8 cellular contexts compared by ENCODE assay signal in genomic region chr4:4541661-4542570, GRCh38. TPM values are rescaled to one million over a fixed set of nuclear protein-coding genes. Genes with fewer than 3 reads are reported as not detected.
A peak's percentile ranks its signal among the peaks of the same experiment; 100 is the strongest.
DNase-seq lines count a peak whose midpoint lies in the region; TF ChIP-seq lines count a peak whose summit lies in the region.

Gene STX18 (minus strand): TSS chr4:4542048. CDS start chr4:4541964, 84 bp downstream.

- peak within 1 kb of the TSS; percentile 98 for H3K18ac ChIP-seq in H9 (ENCODE audit: insufficient read length, low read depth, low read length)

- H3K27me3 Mint-ChIP-seq in H9 (ENCODE audit: low read depth): no peaks in the 10 kb centered on the region

- H3K23me2 ChIP-seq in H9 (ENCODE audit: insufficient read length, low read depth, low read length, poor library complexity, severe bottlenecking): peaks cover 9% of the 10 kb centered on the region

- H3K4me1 ChIP-seq in H9 (ENCODE audit: insufficient read depth, low read length): no peaks in the 10 kb centered on the region
- H3K4me1 ChIP-seq in SJSA1 (replicated peaks): peaks cover 17% of the 10 kb centered on the region
- peaks cover 23% of the 10 kb centered on the region for H3K4me1 ChIP-seq in neuron (ENCODE audit: insufficient read depth, low read length)

- no peak within 1 kb of the TSS for H4K91ac ChIP-seq in H9 (ENCODE audit: insufficient read length, low read depth, low read length)

- no peak within 1 kb of the TSS for H3K4ac ChIP-seq in H9 (ENCODE audit: low read depth, low read length)

- H3K4me3 ChIP-seq in MG63 (peak within 1 kb of the TSS; percentile 92), SJSA1 (peak within 1 kb of the TSS; percentile 94), neuron (ENCODE audit: low read length) (peak within 1 kb of the TSS; percentile 64)

- peaks cover 5 to 18% (median 16%) of the 10 kb centered on the region in 3 experiments; a peak in 6 of 7 replicates for H3K36me3 Mint-ChIP-seq in H9 (ENCODE audit: insufficient read depth in 1 of 3, low read depth in 3 of 3)

- no CpG with 5 or more reads among the region's 76 CpGs for WGBS in H9 (ENCODE audit: extremely low coverage, insufficient read length, low lambda C conversion rate)

- no peak within 1 kb of the TSS for H2BK12ac ChIP-seq in H9 (ENCODE audit: insufficient read length, low read depth, low read length)

- H3K27ac Mint-ChIP-seq in H9: peak within 1 kb of the TSS; percentile 95 to 98 (median 96)

- H3K4me1 Mint-ChIP-seq in H9: peaks cover 11 to 19% of the 10 kb centered on the region in 2 experiments

- H2AK5ac ChIP-seq in H9 (ENCODE audit: insufficient read length, low read length): no peak within 1 kb of the TSS

- H4K5ac ChIP-seq in H9 (ENCODE audit: insufficient read length, low read depth, low read length): no peak within 1 kb of the TSS

- H3K27ac ChIP-seq in H9 (ENCODE audit: insufficient read length, low read depth, low read length) (peak within 1 kb of the TSS; percentile 57), SJSA1 (peak within 1 kb of the TSS; percentile 90)

- no peak within 1 kb of the TSS for H2BK20ac ChIP-seq in H9 (ENCODE audit: low read depth, low read length, poor library complexity, severe bottlenecking)

- no peak within 1 kb of the TSS for H2BK5ac ChIP-seq in H9 (ENCODE audit: insufficient read length, low read length)

- H4K20me1 ChIP-seq in H9 (ENCODE audit: control insufficient read depth, insufficient read depth, insufficient read length): no peaks in the 10 kb centered on the region

- no peak within 1 kb of the TSS for H3T11ph ChIP-seq in H9 (ENCODE audit: low read length)

- no peaks in the 10 kb centered on the region for H3K36me3 ChIP-seq in MG63
- H3K36me3 ChIP-seq in SJSA1: peaks cover 5% of the 10 kb centered on the region
- H3K36me3 ChIP-seq in neuron (ENCODE audit: insufficient read depth, low read length): peaks cover 4% of the 10 kb centered on the region

- peak within 1 kb of the TSS; percentile 98 for H3K4me3 Mint-ChIP-seq in H9

- H3K9me3 Mint-ChIP-seq in H9: no peaks in the 10 kb centered on the region

- H3K9me3 ChIP-seq in H9 (ENCODE audit: control insufficient read depth, low read depth, low read length) (no peaks in the 10 kb centered on the region), MG63 (no peaks in the 10 kb centered on the region), SJSA1 (replicated peaks) (no peaks in the 10 kb centered on the region), neuron (ENCODE audit: low read length) (no peaks in the 10 kb centered on the region)

- H3K4me2 ChIP-seq in H9 (ENCODE audit: insufficient read depth, insufficient read length, low read length): peak within 1 kb of the TSS; percentile 88

- peak within 1 kb of the TSS; percentile 95 for H3K9ac ChIP-seq in H9 (ENCODE audit: extremely low read depth, insufficient read length, low read length)

- no peak for TF ChIP-seq CTCF in H9 (conservative IDR thresholded peaks at IDR 0.05)
- no peak for TF ChIP-seq CTCF in subcutaneous adipose tissue (IDR thresholded peaks at IDR 0.05; ENCODE audit: low read depth)

- no peak within 1 kb of the TSS for H4K8ac ChIP-seq in H9 (replicated peaks; ENCODE audit: insufficient read length, low read depth, low read length)

- peak within 1 kb of the TSS; percentile 24; the same call in 1 of the 2 replicates for H2BK15ac ChIP-seq in H9 (ENCODE audit: low read depth, low read length)

- DNase-seq in GF-D8 (lab: John Stamatoyannopoulos, UW) (peak; percentile 37), H9 (peak; percentile 88), MG63 (peak; percentile 78), SJSA1 (ENCODE audit: low read depth in 1 of 2, low spot score in 2 of 2) (peak; percentile 85 to 88), foreskin melanocyte (peak; percentile 73)
- DNase-seq in activated naive CD4-positive, alpha-beta T cell (lab: John Stamatoyannopoulos, UW): peak; percentile 72 to 85 (median 77)

- H3K27me3 ChIP-seq in H9 (ENCODE audit: insufficient read depth, low read length) (no peaks in the 10 kb centered on the region), MG63 (no peaks in the 10 kb centered on the region), SJSA1 (replicated peaks) (no peaks in the 10 kb centered on the region), neuron (ENCODE audit: insufficient read depth, low read length) (no peaks in the 10 kb centered on the region)

- peaks cover 9% of the 10 kb centered on the region for H3K79me1 ChIP-seq in H9 (ENCODE audit: insufficient read depth, low read depth, low read length, poor library complexity, severe bottlenecking)

- peaks cover 10% of the 10 kb centered on the region; the same call in 1 of the 2 replicates for H3K79me2 ChIP-seq in H9 (ENCODE audit: insufficient read depth, low read length)

- H3K56ac ChIP-seq in H9 (ENCODE audit: insufficient read length, low read depth, low read length): peak within 1 kb of the TSS; percentile 35

- H3K14ac ChIP-seq in H9 (ENCODE audit: insufficient read depth, low read length): peak within 1 kb of the TSS; percentile 98

- H2AFZ ChIP-seq in H9 (ENCODE audit: low read length): no peak within 1 kb of the TSS
- peak within 1 kb of the TSS; percentile 91 for H2AFZ ChIP-seq in neuron (ENCODE audit: low read depth, low read length)

- H3K23ac ChIP-seq in H9 (ENCODE audit: insufficient read length, low read depth, low read length): no peak within 1 kb of the TSS

- no peak within 1 kb of the TSS for H2BK120ac ChIP-seq in H9 (ENCODE audit: low read depth, low read length, poor library complexity, severe bottlenecking)

RNA-seq across cellular contexts. Expression of gene STX18, which starts in this region (rescaled TPM):
- total RNA-seq in H9 (2021): 20.9 and 23.5 TPM in 2 replicates
- total RNA-seq in MG63 (2014; rRNA removed; shearing (Covaris generic); ENCODE audit: low replicate concordance): 20.2 and 38.3 TPM in 2 replicates
- 42.5 and 71.4 TPM in 2 replicates for total RNA-seq in SJSA1 (2014; rRNA removed; shearing (Covaris generic))
- total RNA-seq in subcutaneous adipose tissue: 10 to 100 TPM; 17.0 to 29.2 (median 21.6) TPM

Comparison
In these comparisons a context has a peak if more than half of its experiments do, and no peak if none do; other contexts are left out.
1. Peak in every context shown above with its lines: DNase-seq, H3K4me3 ChIP-seq and H3K27ac ChIP-seq.
2. DNase-seq: peak in every context shown above with its lines; median percentile 88 in H9; 86 in SJSA1; 78 in MG63; 77 in activated naive CD4-positive, alpha-beta T cell; 73 in foreskin melanocyte; 37 in GF-D8.